In the genomic region with DNA sequence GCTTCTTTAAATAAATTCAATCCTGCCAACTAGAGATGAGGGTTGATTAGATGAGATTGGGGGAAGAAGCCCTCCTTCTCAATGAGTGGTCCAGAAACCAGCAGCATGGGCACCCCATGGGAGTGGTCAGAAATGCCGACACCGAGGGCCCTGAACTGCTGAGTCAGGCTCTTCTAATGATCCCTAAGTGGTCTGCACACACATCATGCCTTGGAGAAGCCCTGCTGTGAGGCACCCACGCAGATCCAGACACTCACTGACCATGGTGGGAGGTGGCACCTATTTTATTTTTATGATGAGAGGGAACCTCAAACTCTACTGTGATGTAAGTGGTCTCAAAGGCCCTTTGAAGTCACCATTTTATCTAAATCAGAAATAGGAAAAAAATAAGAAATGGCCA, we compare ENCODE assay signal across 14 cellular contexts.
DNase-seq lines count a peak whose midpoint lies in the region; ATAC-seq and TF ChIP-seq lines count a peak whose summit lies in the region.
"Had no signal": no experiment of that assay in that cellular context is flagged by ENCODE, and none has a peak within 500 bp of the region (broad histone marks: within the 10 kb centered on the region; RNA-seq: fewer than 3 reads in every experiment).

No MANE protein-coding gene starts in this region.

- WGBS in mammary epithelial cell (ENCODE audit: low coverage, missing lambda C conversion rate) = 79% methylated on average over 3 of the region's 3 CpGs

- H3K9me3 Mint-ChIP-seq in chondrocyte (ENCODE audit: low read depth) (peaks cover 4% of the 10 kb centered on the region), mesothelial cell of epicardium (peaks cover 4% of the 10 kb centered on the region)
- H3K9me3 Mint-ChIP-seq: T-helper 2 cell treated with Interferon-gamma antibody and Interleukin-4, amounts not matched to agents 5 μg/mL and 100 μg/mL, for 36 hours had no signal

- intact Hi-C loops in breast epithelium (cut with DNase I; ENCODE audit: low total_unique reads) = no loop called here
- intact Hi-C loops in mammary epithelial cell (cut with micrococcal nuclease) = no loop called here
- intact Hi-C loops in upper lobe of right lung (cut with DNase I) = no loop called here

- no peaks in the 10 kb centered on the region for H3K27me3 Mint-ChIP-seq in chondrocyte (ENCODE audit: low read depth)
- no peaks in the 10 kb centered on the region for H3K27me3 Mint-ChIP-seq in mesothelial cell of epicardium (ENCODE audit: low read depth)

- H3K27me3 ChIP-seq in breast epithelium (no peaks in the 10 kb centered on the region), mammary epithelial cell (ENCODE audit: insufficient read depth, low read length) (no peaks in the 10 kb centered on the region), upper lobe of right lung (no peaks in the 10 kb centered on the region)

- H3K4me3 ChIP-seq in breast epithelium = no peak overlapping the region
- no peak overlapping the region for H3K4me3 ChIP-seq in mammary epithelial cell (replicated peaks in 1 of 3; ENCODE audit: insufficient read depth in 1 of 3, low read depth in 2 of 3, low read length in 3 of 3)
- H3K4me3 ChIP-seq in upper lobe of right lung = no peak overlapping the region
- H3K4me3 ChIP-seq: HAP-1 had no signal

- H3K27ac ChIP-seq in breast epithelium (peak overlapping the region; percentile 73 to 84), mammary epithelial cell (ENCODE audit: insufficient read depth, low read depth, low read length) (no peak overlapping the region), upper lobe of right lung (peak overlapping the region; percentile 52)

- no peak for TF ChIP-seq POLR2A in breast epithelium (IDR thresholded peaks at IDR 0.05)

- no peaks in the 10 kb centered on the region for H4K20me1 ChIP-seq in mammary epithelial cell (ENCODE audit: insufficient read depth, low read length)

- H3K27ac Mint-ChIP-seq in chondrocyte (ENCODE audit: unreplicated experiment) = peak overlapping the region; percentile 70
- peak overlapping the region; percentile 44 for H3K27ac Mint-ChIP-seq in mesothelial cell of epicardium
- H3K27ac Mint-ChIP-seq: T-helper 2 cell treated with Interferon-gamma antibody and Interleukin-4, amounts not matched to agents 5 μg/mL and 100 μg/mL, for 36 hours had no signal

- ATAC-seq in upper lobe of right lung (peak; percentile 41), HG02981 (IDR thresholded peaks at IDR 0.05; ENCODE audit: unreplicated experiment) (no peak)

- peaks cover 18% of the 10 kb centered on the region for H3K4me1 Mint-ChIP-seq in chondrocyte (ENCODE audit: low read depth)
- peaks cover 9% of the 10 kb centered on the region for H3K4me1 Mint-ChIP-seq in mesothelial cell of epicardium

- CTCF ChIA-PET in mammary epithelial cell (lab: Charles Lee; ENCODE audit: low non-redundant PET) = no interaction called here

- no peak overlapping the region for H3K9ac ChIP-seq in mammary epithelial cell (ENCODE audit: insufficient read depth, low read length)

- no TSS peak for BruUV-seq in mammary epithelial cell (replicated peaks; lab: Mats Ljungman, UMichigan)

- no peaks in the 10 kb centered on the region for H3K79me2 ChIP-seq in mammary epithelial cell (ENCODE audit: insufficient read depth, low read length)

- DNase-seq in breast epithelium (ENCODE audit: low spot score in 2 of 2) (no peak), mammary epithelial cell (no peak), chondrocyte (ENCODE audit: low spot score) (no peak), mesothelial cell of epicardium (ENCODE audit: low spot score in 2 of 2, unreplicated experiment in 2 of 2) (no peak), upper lobe of right lung (no peak), NCI-H2081 treated with DMSO at 0.1 percent for 48 hours (lab: John Stamatoyannopoulos, UW) (no peak), NCI-H774 (lab: John Stamatoyannopoulos, UW) (no peak)
- DNase-seq: activated CD4-positive, alpha-beta T cell treated with anti-CD3 and anti-CD28 coated beads, Interleukin-2, amount 50 U/mL, for 1 hour; Kasumi-1; NCI-H1694 treated with DMSO at 0.1 percent for 48 hours; stimulated activated CD4-positive, alpha-beta T cell treated with anti-CD3 and anti-CD28 coated beads, Interleukin-2, amount 100 ng/mL, for 24 hours had no signal

- no peak overlapping the region for H2AFZ ChIP-seq in mammary epithelial cell (ENCODE audit: low read depth, low read length)

- H3K36me3 ChIP-seq in breast epithelium (no peaks in the 10 kb centered on the region), mammary epithelial cell (ENCODE audit: insufficient read depth, low read length) (no peaks in the 10 kb centered on the region), upper lobe of right lung (no peaks in the 10 kb centered on the region)
- H3K36me3 ChIP-seq: HAP-1 had no signal

- no peaks in the 10 kb centered on the region for H3K4me1 ChIP-seq in breast epithelium
- no peaks in the 10 kb centered on the region for H3K4me1 ChIP-seq in mammary epithelial cell (ENCODE audit: insufficient read depth, low read length)
- peaks cover 12% of the 10 kb centered on the region for H3K4me1 ChIP-seq in upper lobe of right lung
- H3K4me1 ChIP-seq: HAP-1 had no signal

- H3K4me3 Mint-ChIP-seq in chondrocyte (ENCODE audit: unreplicated experiment) (no peak overlapping the region), mesothelial cell of epicardium (no peak overlapping the region)
- H3K4me3 Mint-ChIP-seq: T-helper 2 cell treated with Interferon-gamma antibody and Interleukin-4, amounts not matched to agents 5 μg/mL and 100 μg/mL, for 36 hours had no signal

- no peak for TF ChIP-seq CTCF in breast epithelium (IDR thresholded peaks at IDR 0.05)
- TF ChIP-seq CTCF in mammary epithelial cell (conservative IDR thresholded peaks at IDR 0.05 in 1 of 2, IDR thresholded peaks at IDR 0.05 in 1 of 2; ENCODE audit: extremely low read depth in 1 of 2, insufficient read depth in 1 of 2, low read depth in 1 of 2, low read length in 2 of 2) = no peak
- no peak for TF ChIP-seq CTCF in chondrocyte (IDR thresholded peaks at IDR 0.05)
- no peak for TF ChIP-seq CTCF in mesothelial cell of epicardium (IDR thresholded peaks at IDR 0.05; ENCODE audit: unreplicated experiment)
- TF ChIP-seq CTCF in upper lobe of right lung (IDR thresholded peaks at IDR 0.05) = no peak

- H3K36me3 Mint-ChIP-seq in chondrocyte (ENCODE audit: low read depth) (no peaks in the 10 kb centered on the region), mesothelial cell of epicardium (peaks cover 2% of the 10 kb centered on the region)

- no peak overlapping the region for H3K4me2 ChIP-seq in mammary epithelial cell (ENCODE audit: insufficient read depth, low read depth, low read length)

- dilution Hi-C loops in mammary epithelial cell (cut with HindIII; ENCODE audit: low sequenced_read_pairs) = no loop called here

- in situ Hi-C loops in mammary epithelial cell (cut with MboI; ENCODE audit: low sequenced_read_pairs in 2 of 2) = no loop called here

- H3K9me3 ChIP-seq in breast epithelium (no peaks in the 10 kb centered on the region), mammary epithelial cell (replicated peaks; ENCODE audit: insufficient read depth, low read length) (no peaks in the 10 kb centered on the region), upper lobe of right lung (no peaks in the 10 kb centered on the region)
- H3K9me3 ChIP-seq: HAP-1 had no signal
